Comparison of ENCODE assay signal across 1 cellular context in the genomic region with DNA sequence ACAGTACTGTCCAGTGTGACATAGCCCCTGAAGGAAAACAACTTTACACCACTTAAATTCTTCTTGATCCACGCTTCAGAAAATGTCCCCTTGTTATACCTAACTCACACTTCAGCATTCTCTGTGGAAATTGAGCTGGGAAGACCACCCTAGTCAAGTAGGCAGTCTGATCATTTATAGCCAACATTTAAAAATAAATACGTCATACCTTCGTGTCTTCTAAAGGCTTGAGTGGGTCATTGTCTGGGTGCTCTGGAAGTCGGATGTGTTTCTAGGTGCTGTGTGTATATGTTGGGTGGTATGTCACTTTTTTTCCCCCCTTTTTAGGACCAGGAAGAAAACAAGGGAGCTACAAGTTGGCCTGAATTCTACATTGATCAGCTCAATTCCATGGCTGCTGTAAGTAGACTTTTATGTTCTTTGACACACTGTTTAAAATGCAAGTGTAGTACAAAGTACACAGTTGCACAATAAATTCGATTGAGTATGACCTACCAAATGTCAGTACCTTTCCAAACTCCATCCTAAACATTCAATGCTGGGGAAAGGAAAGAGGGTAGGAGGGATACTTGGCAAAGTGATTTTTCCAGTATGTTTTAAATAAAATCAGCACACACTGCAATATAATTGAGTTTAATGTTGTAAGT.
TF ChIP-seq lines count a peak whose summit lies in the region.

No MANE protein-coding gene starts in this region.

TF ChIP-seq in HepG2, 621 proteins besides CTCF, POLR2A, EP300 and RAD21 (continued from another document and continues in another):
- TF ChIP-seq, protein P1, sequence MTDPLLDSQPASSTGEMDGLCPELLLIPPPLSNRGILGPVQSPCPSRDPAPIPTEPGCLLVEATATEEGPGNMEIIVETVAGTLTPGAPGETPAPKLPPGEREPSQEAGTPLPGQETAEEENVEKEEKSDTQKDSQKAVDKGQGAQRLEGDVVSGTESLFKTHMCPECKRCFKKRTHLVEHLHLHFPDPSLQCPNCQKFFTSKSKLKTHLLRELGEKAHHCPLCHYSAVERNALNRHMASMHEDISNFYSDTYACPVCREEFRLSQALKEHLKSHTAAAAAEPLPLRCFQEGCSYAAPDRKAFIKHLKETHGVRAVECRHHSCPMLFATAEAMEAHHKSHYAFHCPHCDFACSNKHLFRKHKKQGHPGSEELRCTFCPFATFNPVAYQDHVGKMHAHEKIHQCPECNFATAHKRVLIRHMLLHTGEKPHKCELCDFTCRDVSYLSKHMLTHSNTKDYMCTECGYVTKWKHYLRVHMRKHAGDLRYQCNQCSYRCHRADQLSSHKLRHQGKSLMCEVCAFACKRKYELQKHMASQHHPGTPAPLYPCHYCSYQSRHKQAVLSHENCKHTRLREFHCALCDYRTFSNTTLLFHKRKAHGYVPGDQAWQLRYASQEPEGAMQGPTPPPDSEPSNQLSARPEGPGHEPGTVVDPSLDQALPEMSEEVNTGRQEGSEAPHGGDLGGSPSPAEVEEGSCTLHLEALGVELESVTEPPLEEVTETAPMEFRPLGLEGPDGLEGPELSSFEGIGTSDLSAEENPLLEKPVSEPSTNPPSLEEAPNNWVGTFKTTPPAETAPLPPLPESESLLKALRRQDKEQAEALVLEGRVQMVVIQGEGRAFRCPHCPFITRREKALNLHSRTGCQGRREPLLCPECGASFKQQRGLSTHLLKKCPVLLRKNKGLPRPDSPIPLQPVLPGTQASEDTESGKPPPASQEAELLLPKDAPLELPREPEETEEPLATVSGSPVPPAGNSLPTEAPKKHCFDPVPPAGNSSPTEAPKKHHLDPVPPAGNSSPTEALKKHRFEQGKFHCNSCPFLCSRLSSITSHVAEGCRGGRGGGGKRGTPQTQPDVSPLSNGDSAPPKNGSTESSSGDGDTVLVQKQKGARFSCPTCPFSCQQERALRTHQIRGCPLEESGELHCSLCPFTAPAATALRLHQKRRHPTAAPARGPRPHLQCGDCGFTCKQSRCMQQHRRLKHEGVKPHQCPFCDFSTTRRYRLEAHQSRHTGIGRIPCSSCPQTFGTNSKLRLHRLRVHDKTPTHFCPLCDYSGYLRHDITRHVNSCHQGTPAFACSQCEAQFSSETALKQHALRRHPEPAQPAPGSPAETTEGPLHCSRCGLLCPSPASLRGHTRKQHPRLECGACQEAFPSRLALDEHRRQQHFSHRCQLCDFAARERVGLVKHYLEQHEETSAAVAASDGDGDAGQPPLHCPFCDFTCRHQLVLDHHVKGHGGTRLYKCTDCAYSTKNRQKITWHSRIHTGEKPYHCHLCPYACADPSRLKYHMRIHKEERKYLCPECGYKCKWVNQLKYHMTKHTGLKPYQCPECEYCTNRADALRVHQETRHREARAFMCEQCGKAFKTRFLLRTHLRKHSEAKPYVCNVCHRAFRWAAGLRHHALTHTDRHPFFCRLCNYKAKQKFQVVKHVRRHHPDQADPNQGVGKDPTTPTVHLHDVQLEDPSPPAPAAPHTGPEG (CRISPR knock-in tag; IDR thresholded peaks at IDR 0.05) = no peak
- TF ChIP-seq THAP11 (CRISPR knock-in tag; IDR thresholded peaks at IDR 0.05) (peak; percentile 57; the same call in 1 of the 2 replicates), SP1 (IDR thresholded peaks at IDR 0.05) (no peak), SP1 (CRISPR knock-in tag; IDR thresholded peaks at IDR 0.05) (no peak), ZNF724P (CRISPR knock-in tag; IDR thresholded peaks at IDR 0.05; ENCODE audit: borderline replicate concordance) (no peak), IRF1 (CRISPR knock-in tag; IDR thresholded peaks at IDR 0.05; ENCODE audit: low read depth) (no peak), SMC3 (IDR thresholded peaks at IDR 0.05; ENCODE audit: low read length) (peak; percentile 37; the same call in 1 of the 2 replicates), CAMTA2 (CRISPR knock-in tag; IDR thresholded peaks at IDR 0.05; ENCODE audit: borderline replicate concordance) (no peak), THYN1 (CRISPR knock-in tag; IDR thresholded peaks at IDR 0.05; ENCODE audit: borderline replicate concordance, low read depth) (no peak), GATA4 (IDR thresholded peaks at IDR 0.05; ENCODE audit: borderline replicate concordance, low read depth) (no peak), ZNF136 (CRISPR knock-in tag; IDR thresholded peaks at IDR 0.05; ENCODE audit: low read depth) (no peak), ZNF274 (CRISPR knock-in tag; IDR thresholded peaks at IDR 0.05) (no peak), SRF (IDR thresholded peaks at IDR 0.05; ENCODE audit: low read depth, low read length) (no peak), MXD3 (CRISPR knock-in tag; IDR thresholded peaks at IDR 0.05) (no peak), RNF219 (CRISPR knock-in tag; IDR thresholded peaks at IDR 0.05) (no peak), ZNF546 (CRISPR knock-in tag; conservative IDR thresholded peaks at IDR 0.05) (no peak), SRSF1 (optimal IDR thresholded peaks at IDR 0.05; ENCODE audit: low read depth, low read length) (no peak), ZNF256 (CRISPR knock-in tag; conservative IDR thresholded peaks at IDR 0.05) (no peak), ZNF605 (CRISPR knock-in tag; IDR thresholded peaks at IDR 0.05) (no peak), ZKSCAN1 (IDR thresholded peaks at IDR 0.05; ENCODE audit: low read length) (no peak), DNMT3B (CRISPR knock-in tag; conservative IDR thresholded peaks at IDR 0.05) (no peak), TBL1XR1 (IDR thresholded peaks at IDR 0.05; ENCODE audit: borderline replicate concordance, low read length, partially characterized antibody) (no peak), HBP1 (CRISPR knock-in tag; IDR thresholded peaks at IDR 0.05; ENCODE audit: low read depth) (no peak; the same call in 1 of the 2 replicates), HOXA7 (CRISPR knock-in tag; IDR thresholded peaks at IDR 0.05) (no peak), NFYC (CRISPR knock-in tag; IDR thresholded peaks at IDR 0.05) (no peak), LCORL (IDR thresholded peaks at IDR 0.05) (peak; percentile 77), LCORL (CRISPR knock-in tag; IDR thresholded peaks at IDR 0.05) (peak; percentile 92), ARNT2 (CRISPR knock-in tag; IDR thresholded peaks at IDR 0.05; ENCODE audit: low read depth) (no peak), FOXC1 (CRISPR knock-in tag; IDR thresholded peaks at IDR 0.05; ENCODE audit: borderline replicate concordance) (no peak), GATAD2A (CRISPR knock-in tag; IDR thresholded peaks at IDR 0.05) (peak; percentile 97), ZNF343 (CRISPR knock-in tag; IDR thresholded peaks at IDR 0.05) (no peak), MED8 (CRISPR knock-in tag; IDR thresholded peaks at IDR 0.05; ENCODE audit: insufficient replicate concordance) (no peak), ATAD3A (CRISPR knock-in tag; IDR thresholded peaks at IDR 0.05) (no peak), NFE2L2 (IDR thresholded peaks at IDR 0.05; ENCODE audit: low read length) (no peak; the same call in 1 of the 2 replicates), ZBTB7B (CRISPR knock-in tag; IDR thresholded peaks at IDR 0.05) (peak; percentile 63), ZNF232 (CRISPR knock-in tag; IDR thresholded peaks at IDR 0.05; ENCODE audit: borderline replicate concordance) (0 out of 2 replicates have a peak, but pooled peaks have one; percentile 39), ZNF776 (CRISPR knock-in tag; IDR thresholded peaks at IDR 0.05) (no peak), SNAI1 (CRISPR knock-in tag; IDR thresholded peaks at IDR 0.05; ENCODE audit: borderline replicate concordance) (no peak), ZFP1 (CRISPR knock-in tag; IDR thresholded peaks at IDR 0.05) (peak; percentile 72; the same call in 1 of the 2 replicates), GFI1 (CRISPR knock-in tag; IDR thresholded peaks at IDR 0.05; ENCODE audit: borderline replicate concordance) (peak; percentile 47; the same call in 1 of the 2 replicates), TOE1 (CRISPR knock-in tag; IDR thresholded peaks at IDR 0.05) (no peak), TP53 (CRISPR knock-in tag; conservative IDR thresholded peaks at IDR 0.05) (no peak)
- TF ChIP-seq, protein P2, sequence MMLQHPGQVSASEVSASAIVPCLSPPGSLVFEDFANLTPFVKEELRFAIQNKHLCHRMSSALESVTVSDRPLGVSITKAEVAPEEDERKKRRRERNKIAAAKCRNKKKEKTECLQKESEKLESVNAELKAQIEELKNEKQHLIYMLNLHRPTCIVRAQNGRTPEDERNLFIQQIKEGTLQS (CRISPR knock-in tag; IDR thresholded peaks at IDR 0.05) = no peak
- TF ChIP-seq, protein P3, sequence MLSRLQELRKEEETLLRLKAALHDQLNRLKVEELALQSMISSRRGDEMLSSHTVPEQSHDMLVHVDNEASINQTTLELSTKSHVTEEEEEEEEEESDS (CRISPR knock-in tag; IDR thresholded peaks at IDR 0.05; ENCODE audit: borderline replicate concordance) = no peak
- TF ChIP-seq, protein P4, sequence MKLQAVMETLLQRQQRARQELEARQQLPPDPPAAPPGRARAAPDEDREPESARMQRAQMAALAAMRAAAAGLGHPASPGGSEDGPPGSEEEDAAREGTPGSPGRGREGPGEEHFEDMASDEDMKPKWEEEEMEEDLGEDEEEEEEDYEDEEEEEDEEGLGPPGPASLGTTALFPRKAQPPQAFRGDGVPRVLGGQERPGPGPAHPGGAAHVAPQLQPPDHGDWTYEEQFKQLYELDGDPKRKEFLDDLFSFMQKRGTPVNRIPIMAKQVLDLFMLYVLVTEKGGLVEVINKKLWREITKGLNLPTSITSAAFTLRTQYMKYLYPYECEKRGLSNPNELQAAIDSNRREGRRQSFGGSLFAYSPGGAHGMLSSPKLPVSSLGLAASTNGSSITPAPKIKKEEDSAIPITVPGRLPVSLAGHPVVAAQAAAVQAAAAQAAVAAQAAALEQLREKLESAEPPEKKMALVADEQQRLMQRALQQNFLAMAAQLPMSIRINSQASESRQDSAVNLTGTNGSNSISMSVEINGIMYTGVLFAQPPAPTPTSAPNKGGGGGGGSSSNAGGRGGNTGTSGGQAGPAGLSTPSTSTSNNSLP (IDR thresholded peaks at IDR 0.05; ENCODE audit: low read depth, low read length) = peak; percentile 89
- TF ChIP-seq, protein P5, sequence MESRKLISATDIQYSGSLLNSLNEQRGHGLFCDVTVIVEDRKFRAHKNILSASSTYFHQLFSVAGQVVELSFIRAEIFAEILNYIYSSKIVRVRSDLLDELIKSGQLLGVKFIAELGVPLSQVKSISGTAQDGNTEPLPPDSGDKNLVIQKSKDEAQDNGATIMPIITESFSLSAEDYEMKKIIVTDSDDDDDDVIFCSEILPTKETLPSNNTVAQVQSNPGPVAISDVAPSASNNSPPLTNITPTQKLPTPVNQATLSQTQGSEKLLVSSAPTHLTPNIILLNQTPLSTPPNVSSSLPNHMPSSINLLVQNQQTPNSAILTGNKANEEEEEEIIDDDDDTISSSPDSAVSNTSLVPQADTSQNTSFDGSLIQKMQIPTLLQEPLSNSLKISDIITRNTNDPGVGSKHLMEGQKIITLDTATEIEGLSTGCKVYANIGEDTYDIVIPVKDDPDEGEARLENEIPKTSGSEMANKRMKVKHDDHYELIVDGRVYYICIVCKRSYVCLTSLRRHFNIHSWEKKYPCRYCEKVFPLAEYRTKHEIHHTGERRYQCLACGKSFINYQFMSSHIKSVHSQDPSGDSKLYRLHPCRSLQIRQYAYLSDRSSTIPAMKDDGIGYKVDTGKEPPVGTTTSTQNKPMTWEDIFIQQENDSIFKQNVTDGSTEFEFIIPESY (CRISPR knock-in tag; IDR thresholded peaks at IDR 0.05) = no peak
- TF ChIP-seq, protein P6, sequence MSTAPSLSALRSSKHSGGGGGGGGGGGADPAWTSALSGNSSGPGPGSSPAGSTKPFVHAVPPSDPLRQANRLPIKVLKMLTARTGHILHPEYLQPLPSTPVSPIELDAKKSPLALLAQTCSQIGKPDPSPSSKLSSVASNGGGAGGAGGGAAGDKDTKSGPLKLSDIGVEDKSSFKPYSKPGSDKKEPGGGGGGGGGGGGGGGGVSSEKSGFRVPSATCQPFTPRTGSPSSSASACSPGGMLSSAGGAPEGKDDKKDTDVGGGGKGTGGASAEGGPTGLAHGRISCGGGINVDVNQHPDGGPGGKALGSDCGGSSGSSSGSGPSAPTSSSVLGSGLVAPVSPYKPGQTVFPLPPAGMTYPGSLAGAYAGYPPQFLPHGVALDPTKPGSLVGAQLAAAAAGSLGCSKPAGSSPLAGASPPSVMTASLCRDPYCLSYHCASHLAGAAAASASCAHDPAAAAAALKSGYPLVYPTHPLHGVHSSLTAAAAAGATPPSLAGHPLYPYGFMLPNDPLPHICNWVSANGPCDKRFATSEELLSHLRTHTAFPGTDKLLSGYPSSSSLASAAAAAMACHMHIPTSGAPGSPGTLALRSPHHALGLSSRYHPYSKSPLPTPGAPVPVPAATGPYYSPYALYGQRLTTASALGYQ (CRISPR knock-in tag; IDR thresholded peaks at IDR 0.05) = no peak; the same call in 1 of the 2 replicates
